ENCODE assay signal across 18 cellular contexts in the genomic region with DNA sequence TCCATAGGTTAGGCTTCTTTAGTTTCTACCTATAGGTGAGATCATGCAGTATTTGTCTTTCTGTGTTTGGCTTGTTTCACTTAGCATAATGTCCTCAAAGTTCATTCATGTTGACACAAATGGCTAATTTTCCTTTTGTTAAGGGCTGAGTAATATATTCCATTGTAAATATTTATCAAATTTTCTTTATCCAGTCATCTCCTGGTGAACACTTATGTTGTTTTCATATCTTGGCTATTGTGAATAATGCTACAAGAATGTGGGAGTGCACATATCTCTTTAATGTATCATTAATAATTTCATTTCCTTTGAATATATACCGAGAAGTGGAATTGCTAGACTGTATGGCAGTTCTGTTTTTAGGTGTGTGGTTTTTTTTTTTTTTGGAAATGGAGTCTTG.
DNase-seq lines count a peak whose midpoint lies in the region; ATAC-seq and TF ChIP-seq lines count a peak whose summit lies in the region.
"Had no signal": no experiment of that assay in that cellular context is flagged by ENCODE, and none has a peak within 500 bp of the region (broad histone marks: within the 10 kb centered on the region; RNA-seq: fewer than 3 reads in every experiment).

No MANE protein-coding gene starts in this region.

- no peaks in the 10 kb centered on the region for H3K4me1 Mint-ChIP-seq in CD8-positive, alpha-beta T cell (ENCODE audit: low read depth)

- H4K20me1 ChIP-seq in SK-N-SH (ENCODE audit: insufficient read depth), result no peaks in the 10 kb centered on the region
- H4K20me1 ChIP-seq: BLaER1 treated with 17β-estradiol and CSF1 and Interleukin-3, amounts not matched to agents 10 nM and 100 nM had no signal

- H3K4me3 ChIP-seq in SK-N-SH (ENCODE audit: low read depth in 2 of 2, low read length in 1 of 2), result no peak overlapping the region
- no peak overlapping the region for H3K4me3 ChIP-seq in fibroblast of mammary gland (ENCODE audit: control insufficient read depth, low read depth, low read length)
- H3K4me3 ChIP-seq in retinal pigment epithelial cell (ENCODE audit: low read length), result no peak overlapping the region
- H3K4me3 ChIP-seq in CD8-positive, alpha-beta T cell (ENCODE audit: low read depth, low read length), result no peak overlapping the region
- H3K4me3 ChIP-seq: BLaER1 treated with 17β-estradiol and CSF1 and Interleukin-3, amounts not matched to agents 10 nM and 100 nM; skin epidermis had no signal

- DNase-seq in HPDE6-E6E7 (ENCODE audit: extremely low spot score) (peak; percentile 28), SK-N-SH (no peak), fibroblast of mammary gland (ENCODE audit: low read depth) (peak; percentile 65), retinal pigment epithelial cell (ENCODE audit: low read depth) (peak; percentile 48)
- DNase-seq in CD8-positive, alpha-beta T cell, result no peak
- no peak for DNase-seq in activated naive CD4-positive, alpha-beta T cell (lab: John Stamatoyannopoulos, UW)
- DNase-seq: activated CD4-positive, alpha-beta T cell treated with anti-CD3 and anti-CD28 coated beads, Interleukin-2, amount 50 U/mL, for 48 hours; amygdala; DMS79; Karpas-422; NCI-H1436; NCI-H446; nucleus accumbens had no signal

- no peak overlapping the region; the same call in 1 of the 2 replicates for H2AFZ ChIP-seq in SK-N-SH (ENCODE audit: low read depth)

- peak overlapping the region in 1 of 2 experiments; percentile 32; a peak in 2 of 4 replicates for H3K27ac ChIP-seq in SK-N-SH (ENCODE audit: low read depth in 2 of 2, low read length in 1 of 2)
- H3K27ac ChIP-seq in CD8-positive, alpha-beta T cell (ENCODE audit: low read depth, low read length), result no peak overlapping the region
- H3K27ac ChIP-seq: BLaER1 treated with 17β-estradiol and CSF1 and Interleukin-3, amounts not matched to agents 10 nM and 100 nM; skin epidermis had no signal

- peak in 1 of 2 experiments; percentile 44; a peak in 1 of 4 replicates for TF ChIP-seq EP300 in SK-N-SH (IDR thresholded peaks at IDR 0.05; ENCODE audit: borderline replicate concordance in 1 of 2, low read depth in 1 of 2, low read length in 1 of 2)

- peaks cover 14% of the 10 kb centered on the region for H3F3A ChIP-seq in SK-N-SH (replicated peaks; ENCODE audit: insufficient read depth)

- no peaks in the 10 kb centered on the region for H3K79me2 ChIP-seq in SK-N-SH (ENCODE audit: insufficient read depth)

- no peaks in the 10 kb centered on the region for H3K27me3 Mint-ChIP-seq in CD8-positive, alpha-beta T cell (ENCODE audit: low read depth)

- no peak for TF ChIP-seq RAD21 in SK-N-SH (IDR thresholded peaks at IDR 0.05; ENCODE audit: low read length)

- WGBS in SK-N-SH (ENCODE audit: low lambda C conversion rate), result 0% methylated on average over 1 of the region's 1 CpG

- no peaks in the 10 kb centered on the region for H3K36me3 ChIP-seq in SK-N-SH (replicated peaks in 1 of 2; ENCODE audit: control insufficient read depth in 1 of 2, insufficient read depth in 2 of 2, low read length in 1 of 2)
- H3K36me3 ChIP-seq in CD8-positive, alpha-beta T cell (ENCODE audit: insufficient read depth, low read length), result no peaks in the 10 kb centered on the region
- H3K36me3 ChIP-seq: BLaER1 treated with 17β-estradiol and CSF1 and Interleukin-3, amounts not matched to agents 10 nM and 100 nM had no signal

- H3K36me3 Mint-ChIP-seq in CD8-positive, alpha-beta T cell, result no peaks in the 10 kb centered on the region

- POLR2A ChIA-PET in SK-N-SH (lab: Yijun Ruan, JAX), result no interaction called here
- POLR2A ChIA-PET in CD8-positive, alpha-beta T cell (lab: Charles Lee), result no interaction called here

- no peak for ATAC-seq in GM18907 (IDR thresholded peaks at IDR 0.05; ENCODE audit: unreplicated experiment)
- no peak for ATAC-seq in CD8-positive, alpha-beta T cell
- ATAC-seq in HG03139 (IDR thresholded peaks at IDR 0.05; ENCODE audit: unreplicated experiment), result no peak

- H3K9me3 Mint-ChIP-seq in CD8-positive, alpha-beta T cell, result no peaks in the 10 kb centered on the region
- H3K9me3 Mint-ChIP-seq: stimulated activated naive CD8-positive, alpha-beta T cell treated with anti-CD3 and anti-CD28 coated beads, Interleukin-15, Interleukin-2, amounts not matched to agents 100 ng/mL and 50 ng/mL, for 24 hours had no signal

- H3K9me2 ChIP-seq in SK-N-SH, result no peaks in the 10 kb centered on the region

- no peak overlapping the region for H3K9ac ChIP-seq in SK-N-SH
- H3K9ac ChIP-seq: BLaER1 treated with 17β-estradiol and CSF1 and Interleukin-3, amounts not matched to agents 10 nM and 100 nM had no signal

- no peaks in the 10 kb centered on the region for H3K9me3 ChIP-seq in SK-N-SH
- H3K9me3 ChIP-seq in CD8-positive, alpha-beta T cell (ENCODE audit: low read length), result no peaks in the 10 kb centered on the region

- CTCF ChIA-PET in SK-N-SH (lab: Yijun Ruan, JAX), result no interaction called here
- CTCF ChIA-PET in CD8-positive, alpha-beta T cell (lab: Charles Lee), result no interaction called here

- no peak overlapping the region for H3K4me2 ChIP-seq in SK-N-SH
- H3K4me2 ChIP-seq: BLaER1 treated with 17β-estradiol and CSF1 and Interleukin-3, amounts not matched to agents 10 nM and 100 nM had no signal

- TF ChIP-seq CTCF in SK-N-SH (IDR thresholded peaks at IDR 0.05), result no peak
- TF ChIP-seq CTCF in fibroblast of mammary gland (conservative IDR thresholded peaks at IDR 0.05; ENCODE audit: control insufficient read depth, insufficient read depth, low read depth, low read length), result no peak
- TF ChIP-seq CTCF in retinal pigment epithelial cell (conservative IDR thresholded peaks at IDR 0.05; ENCODE audit: low read depth, low read length), result no peak
- no peak for TF ChIP-seq CTCF in CD8-positive, alpha-beta T cell (IDR thresholded peaks at IDR 0.05)

- H3K4me1 ChIP-seq in SK-N-SH (ENCODE audit: control insufficient read depth in 1 of 2, insufficient read depth in 2 of 2, low read depth in 1 of 2, low read length in 1 of 2), result peaks cover 2 to 7% of the 10 kb centered on the region in 2 experiments; a peak in 2 of 4 replicates
- no peaks in the 10 kb centered on the region for H3K4me1 ChIP-seq in CD8-positive, alpha-beta T cell (ENCODE audit: insufficient read depth, low read length)

- H3K4me3 Mint-ChIP-seq in CD8-positive, alpha-beta T cell, result no peak overlapping the region
- H3K4me3 Mint-ChIP-seq: stimulated activated naive CD8-positive, alpha-beta T cell treated with anti-CD3 and anti-CD28 coated beads, Interleukin-15, Interleukin-2, amounts not matched to agents 100 ng/mL and 50 ng/mL, for 24 hours had no signal

- no peaks in the 10 kb centered on the region for H3K27me3 ChIP-seq in SK-N-SH (ENCODE audit: insufficient read depth)
- H3K27me3 ChIP-seq in CD8-positive, alpha-beta T cell (ENCODE audit: insufficient read depth, low read length), result peaks cover 3% of the 10 kb centered on the region
- H3K27me3 ChIP-seq: BLaER1 treated with 17β-estradiol and CSF1 and Interleukin-3, amounts not matched to agents 10 nM and 100 nM had no signal

- H3K27ac Mint-ChIP-seq in CD8-positive, alpha-beta T cell, result no peak overlapping the region
- H3K27ac Mint-ChIP-seq: stimulated activated naive CD8-positive, alpha-beta T cell treated with anti-CD3 and anti-CD28 coated beads, Interleukin-15, Interleukin-2, amounts not matched to agents 100 ng/mL and 50 ng/mL, for 24 hours had no signal

- intact Hi-C loops in CD8-positive, alpha-beta T cell (cut with DNase I, micrococcal nuclease), result no loop called here

TF ChIP-seq in SK-N-SH, 30 proteins besides CTCF, POLR2A, EP300 and RAD21:
- TF ChIP-seq GABPA (IDR thresholded peaks at IDR 0.05; ENCODE audit: low read depth), result no peak
- TF ChIP-seq JUND (IDR thresholded peaks at IDR 0.05), result peak; percentile 79
- TF ChIP-seq, protein P1, sequence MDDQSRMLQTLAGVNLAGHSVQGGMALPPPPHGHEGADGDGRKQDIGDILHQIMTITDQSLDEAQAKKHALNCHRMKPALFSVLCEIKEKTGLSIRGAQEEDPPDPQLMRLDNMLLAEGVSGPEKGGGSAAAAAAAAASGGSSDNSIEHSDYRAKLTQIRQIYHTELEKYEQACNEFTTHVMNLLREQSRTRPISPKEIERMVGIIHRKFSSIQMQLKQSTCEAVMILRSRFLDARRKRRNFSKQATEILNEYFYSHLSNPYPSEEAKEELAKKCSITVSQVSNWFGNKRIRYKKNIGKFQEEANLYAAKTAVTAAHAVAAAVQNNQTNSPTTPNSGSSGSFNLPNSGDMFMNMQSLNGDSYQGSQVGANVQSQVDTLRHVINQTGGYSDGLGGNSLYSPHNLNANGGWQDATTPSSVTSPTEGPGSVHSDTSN (IDR thresholded peaks at IDR 0.05), result peak; percentile 45; the same call in 1 of the 2 replicates
- no peak for TF ChIP-seq MXI1 (IDR thresholded peaks at IDR 0.05; ENCODE audit: low read depth, low read length)
- no peak for TF ChIP-seq YY1 (IDR thresholded peaks at IDR 0.05; ENCODE audit: low read depth)
- TF ChIP-seq, protein P2, sequence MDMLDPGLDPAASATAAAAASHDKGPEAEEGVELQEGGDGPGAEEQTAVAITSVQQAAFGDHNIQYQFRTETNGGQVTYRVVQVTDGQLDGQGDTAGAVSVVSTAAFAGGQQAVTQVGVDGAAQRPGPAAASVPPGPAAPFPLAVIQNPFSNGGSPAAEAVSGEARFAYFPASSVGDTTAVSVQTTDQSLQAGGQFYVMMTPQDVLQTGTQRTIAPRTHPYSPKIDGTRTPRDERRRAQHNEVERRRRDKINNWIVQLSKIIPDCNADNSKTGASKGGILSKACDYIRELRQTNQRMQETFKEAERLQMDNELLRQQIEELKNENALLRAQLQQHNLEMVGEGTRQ (IDR thresholded peaks at IDR 0.05; ENCODE audit: borderline replicate concordance, low read depth, low read length), result no peak
- peak; percentile 44; the same call in 1 of the 2 replicates for TF ChIP-seq TEAD4 (IDR thresholded peaks at IDR 0.05; ENCODE audit: borderline replicate concordance, insufficient read depth)
- TF ChIP-seq RXRA (IDR thresholded peaks at IDR 0.05; ENCODE audit: borderline replicate concordance, low read depth), result no peak
- peak; percentile 37; the same call in 1 of the 2 replicates for TF ChIP-seq TCF12 (IDR thresholded peaks at IDR 0.05)
- TF ChIP-seq FOSL2 (IDR thresholded peaks at IDR 0.05; ENCODE audit: borderline replicate concordance, low read depth), result peak; percentile 45; the same call in 1 of the 2 replicates
- no peak for TF ChIP-seq RCOR1 (IDR thresholded peaks at IDR 0.05; ENCODE audit: low read length)
- no peak for TF ChIP-seq SMC3 (IDR thresholded peaks at IDR 0.05; ENCODE audit: low read depth, low read length)
- no peak for TF ChIP-seq SIN3A (IDR thresholded peaks at IDR 0.05; ENCODE audit: borderline replicate concordance, low read depth, low read length)
- TF ChIP-seq EZH2phosphoT487 (IDR thresholded peaks at IDR 0.05; ENCODE audit: borderline replicate concordance, low read depth), result no peak
- TF ChIP-seq, protein P3, sequence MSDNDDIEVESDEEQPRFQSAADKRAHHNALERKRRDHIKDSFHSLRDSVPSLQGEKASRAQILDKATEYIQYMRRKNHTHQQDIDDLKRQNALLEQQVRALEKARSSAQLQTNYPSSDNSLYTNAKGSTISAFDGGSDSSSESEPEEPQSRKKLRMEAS (IDR thresholded peaks at IDR 0.05; ENCODE audit: low read depth), result no peak

Comparison
In these comparisons a context has a peak if more than half of its experiments do, and no peak if none do; other contexts are left out.
1. DNase-seq: peak in HPDE6-E6E7 (single experiment), fibroblast of mammary gland (single experiment) and retinal pigment epithelial cell (single experiment); none in SK-N-SH (single experiment), CD8-positive, alpha-beta T cell (0 of 7) and activated naive CD4-positive, alpha-beta T cell (0 of 4).